ENCODE assay signal across 20 cellular contexts in the genomic region with DNA sequence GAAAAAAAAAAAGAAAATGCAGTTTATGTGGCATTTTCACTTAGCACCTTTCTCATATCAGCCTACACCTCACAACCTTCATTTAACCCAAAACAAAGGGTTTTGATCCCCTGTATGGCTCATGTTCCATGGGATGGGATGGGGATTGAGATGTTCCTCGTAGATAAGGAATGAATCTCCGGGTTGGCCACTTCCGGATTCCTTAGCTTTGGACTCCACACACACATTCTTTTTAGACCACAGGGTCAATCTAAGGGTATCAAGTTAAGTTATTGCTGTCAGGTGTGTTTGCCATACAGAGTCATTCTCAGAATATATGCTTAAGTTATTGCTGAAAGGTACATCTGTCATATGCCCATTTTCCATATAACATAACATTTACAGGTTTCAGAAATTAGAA.
"Had no signal": no experiment of that assay in that cellular context is flagged by ENCODE, and none has a peak within 500 bp of the region (broad histone marks: within the 10 kb centered on the region; RNA-seq: fewer than 3 reads in every experiment).

No MANE protein-coding gene starts in this region.

- H3K9me3 ChIP-seq: adrenal gland, ascending aorta, mucosa of descending colon, vagina had no signal

- ATAC-seq: activated CD4-positive, alpha-beta T cell treated with anti-CD3 and anti-CD28 coated beads for 36 hours; left ventricle myocardium superior; mucosa of descending colon; right cardiac atrium; stimulated activated naive CD8-positive, alpha-beta T cell treated with anti-CD3 and anti-CD28 coated beads, Interleukin-15, Interleukin-2, amounts not matched to agents 100 U/mL and 50 U/mL, for 24 hours had no signal

- DNase-seq: activated CD4-positive, alpha-beta T cell treated with anti-CD3 and anti-CD28 coated beads for 36 hours; activated CD4-positive, CD25-positive, alpha-beta regulatory T cell; activated effector memory CD4-positive, alpha-beta T cell treated with anti-CD3 and anti-CD28 coated beads, Interleukin-2, amount 50 U/mL, for 16 hours; activated naive CD4-positive, alpha-beta T cell treated with anti-CD3 and anti-CD28 coated beads for 36 hours; activated naive CD8-positive, alpha-beta T cell treated with anti-CD3 and anti-CD28 coated beads for 36 hours; activated T-cell treated with anti-CD3 and anti-CD28 coated beads for 4 hours; adrenal gland; caudate nucleus; endodermal cell; esophagus squamous epithelium; foreskin melanocyte; left ventricle myocardium superior; mucosa of descending colon; posterior cingulate gyrus; right cardiac atrium; stimulated activated CD4-positive, alpha-beta T cell treated with anti-CD3 and anti-CD28 coated beads, Interleukin-2, amount 100 ng/mL, for 48 hours; stimulated activated naive CD8-positive, alpha-beta T cell treated with anti-CD3 and anti-CD28 coated beads, Interleukin-15, Interleukin-2, amounts not matched to agents 100 U/mL and 50 U/mL, for 24 hours; substantia nigra had no signal

- H3K27ac ChIP-seq: adrenal gland, ascending aorta, esophagus squamous epithelium, vagina had no signal

- H3K4me3 ChIP-seq: adrenal gland, ascending aorta, esophagus squamous epithelium, mucosa of descending colon, vagina had no signal

- H3K27me3 ChIP-seq: adrenal gland, ascending aorta, esophagus squamous epithelium, vagina had no signal

- H3K36me3 ChIP-seq: adrenal gland, ascending aorta, esophagus squamous epithelium, vagina had no signal

- H3K4me1 ChIP-seq: esophagus squamous epithelium had no signal
